18 cellular contexts compared by ENCODE assay signal in the genomic region with DNA sequence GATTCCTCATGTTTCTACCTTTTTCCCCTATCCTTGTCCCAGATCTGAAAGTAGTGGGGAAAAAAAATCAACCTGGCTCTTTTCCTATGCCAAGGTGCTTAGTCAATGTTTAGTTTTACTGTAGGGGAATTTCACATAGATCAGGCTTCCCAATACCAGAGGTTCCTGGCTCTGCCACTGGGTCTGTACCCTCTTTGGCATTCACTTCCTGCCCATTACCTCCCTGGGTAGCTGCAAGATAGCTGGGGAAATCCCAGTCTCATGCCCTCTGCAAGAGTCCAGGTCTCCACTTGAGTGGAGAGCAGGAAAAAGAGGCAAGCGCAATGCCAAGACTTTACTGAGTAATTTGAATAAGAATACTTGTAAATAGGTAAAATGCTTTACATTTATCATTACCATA. TPM values are rescaled to one million over a fixed set of nuclear protein-coding genes. Genes with fewer than 3 reads are reported as not detected.
DNase-seq lines count a peak whose midpoint lies in the region; ATAC-seq and TF ChIP-seq lines count a peak whose summit lies in the region.
"Had no signal": no experiment of that assay in that cellular context is flagged by ENCODE, and none has a peak within 500 bp of the region (broad histone marks: within the 10 kb centered on the region; RNA-seq: fewer than 3 reads in every experiment).

No MANE protein-coding gene starts in this region.

- no peak for DNase-seq in natural killer cell treated with Interleukin-12 subunit alpha and Interleukin-12 subunit beta and Interleukin-15 and Interleukin-18, amount 100 ng/mL, for 72 hours (ENCODE audit: low spot score)
- DNase-seq in natural killer cell: no peak
- DNase-seq in T-cell: no peak
- DNase-seq in kidney glomerular epithelial cell (lab: John Stamatoyannopoulos, UW): peak; percentile 41
- no peak for DNase-seq in NCI-H1694 treated with DMSO at 0.1 percent for 48 hours (lab: John Stamatoyannopoulos, UW)
- no peak for DNase-seq in NCI-H2029 (lab: John Stamatoyannopoulos, UW)
- DNase-seq in OCI-LY7 (ENCODE audit: low spot score): no peak
- DNase-seq: CD4-positive, CD25-positive, alpha-beta regulatory T cell; EL; MV-4-11; NCI-H1417; NCI-H2081; NCI-H510A; Right ventricle myocardium superior; SK-N-SH had no signal

- peaks cover 10% of the 10 kb centered on the region for H3K9me3 Mint-ChIP-seq in natural killer cell treated with Interleukin-12 subunit alpha and Interleukin-12 subunit beta and Interleukin-15 and Interleukin-18, amount 100 ng/mL, for 72 hours
- H3K9me3 Mint-ChIP-seq in natural killer cell (no peaks in the 10 kb centered on the region), T-cell (no peaks in the 10 kb centered on the region)

- no peaks in the 10 kb centered on the region for H3K27me3 Mint-ChIP-seq in natural killer cell treated with Interleukin-12 subunit alpha and Interleukin-12 subunit beta and Interleukin-15 and Interleukin-18, amount 100 ng/mL, for 72 hours
- H3K27me3 Mint-ChIP-seq in natural killer cell (ENCODE audit: low read depth in 2 of 2) (no peaks in the 10 kb centered on the region), T-cell (no peaks in the 10 kb centered on the region)
- H3K27me3 Mint-ChIP-seq: CD4-positive, CD25-positive, alpha-beta regulatory T cell had no signal

- peak overlapping the region; percentile 14 for H3K4me3 Mint-ChIP-seq in natural killer cell treated with Interleukin-12 subunit alpha and Interleukin-12 subunit beta and Interleukin-15 and Interleukin-18, amount 100 ng/mL, for 72 hours
- H3K4me3 Mint-ChIP-seq in natural killer cell (no peak overlapping the region), T-cell (no peak overlapping the region)
- H3K4me3 Mint-ChIP-seq: CD4-positive, CD25-positive, alpha-beta regulatory T cell had no signal

- CTCF ChIA-PET in T-cell (lab: Charles Lee): interaction anchor here in 1 of 2 donors (0.6 kb wide), 1 partner anchor 11 kb away, joined by 3 read pairs; no protein-coding TSS in a partner anchor
- CTCF ChIA-PET in OCI-LY7 (lab: Charles Lee; ENCODE audit: unreplicated experiment): no interaction called here

- H3K9me2 ChIP-seq in OCI-LY7 (ENCODE audit: insufficient read depth, low read length): no peaks in the 10 kb centered on the region
- H3K9me2 ChIP-seq: SK-N-SH had no signal

- H2AFZ ChIP-seq in OCI-LY7 (ENCODE audit: low read length): no peak overlapping the region

- no peak overlapping the region for H3K4me3 ChIP-seq in OCI-LY7 (ENCODE audit: low read depth, low read length, poor library complexity, severe bottlenecking)
- H3K4me3 ChIP-seq: K562 had no signal

- H3K4me1 ChIP-seq in OCI-LY7 (ENCODE audit: insufficient read depth, low read length, poor library complexity, severe bottlenecking): peaks cover 11% of the 10 kb centered on the region

- BruUV-seq in OCI-LY7 (replicated peaks; lab: Mats Ljungman, UMichigan): no TSS peak

- ATAC-seq in natural killer cell treated with Interleukin-12 subunit alpha and Interleukin-12 subunit beta and Interleukin-15 and Interleukin-18, amount 100 ng/mL, for 72 hours: no peak
- ATAC-seq in natural killer cell (no peak), T-cell (replicated peaks in 1 of 4) (no peak), GM18520 (IDR thresholded peaks at IDR 0.05; ENCODE audit: unreplicated experiment) (no peak)
- ATAC-seq: K562, Panc1 had no signal

- peaks cover 37 to 41% of the 10 kb centered on the region in 2 donors for H3K4me1 Mint-ChIP-seq in natural killer cell treated with Interleukin-12 subunit alpha and Interleukin-12 subunit beta and Interleukin-15 and Interleukin-18, amount 100 ng/mL, for 72 hours (ENCODE audit: low read depth in 2 of 2)
- H3K4me1 Mint-ChIP-seq in natural killer cell (peaks cover 28 to 33% of the 10 kb centered on the region in 2 donors), T-cell (peaks cover 11 to 26% (median 14%) of the 10 kb centered on the region in 3 donors)

- no peak overlapping the region for H3K27ac Mint-ChIP-seq in natural killer cell treated with Interleukin-12 subunit alpha and Interleukin-12 subunit beta and Interleukin-15 and Interleukin-18, amount 100 ng/mL, for 72 hours
- H3K27ac Mint-ChIP-seq in natural killer cell: no peak overlapping the region
- H3K27ac Mint-ChIP-seq in T-cell: peak overlapping the region; percentile 63 to 71

- no peak overlapping the region for H3K4me2 ChIP-seq in OCI-LY7 (ENCODE audit: low read length)
- H3K4me2 ChIP-seq: SK-N-SH had no signal

- H3K36me3 Mint-ChIP-seq in natural killer cell treated with Interleukin-12 subunit alpha and Interleukin-12 subunit beta and Interleukin-15 and Interleukin-18, amount 100 ng/mL, for 72 hours: peaks cover 5% of the 10 kb centered on the region
- no peaks in the 10 kb centered on the region for H3K36me3 Mint-ChIP-seq in natural killer cell
- no peaks in the 10 kb centered on the region for H3K36me3 Mint-ChIP-seq in T-cell
- H3K36me3 Mint-ChIP-seq: CD4-positive, CD25-positive, alpha-beta regulatory T cell had no signal

- no peak for TF ChIP-seq CTCF in natural killer cell (IDR thresholded peaks at IDR 0.05)
- no peak for TF ChIP-seq CTCF in OCI-LY7 (conservative IDR thresholded peaks at IDR 0.05; ENCODE audit: low read length)

- peaks cover 11% of the 10 kb centered on the region; the same call in 1 of the 2 replicates for H3K79me2 ChIP-seq in OCI-LY7 (ENCODE audit: insufficient read depth, low read depth, low read length)

- H4K20me1 ChIP-seq in OCI-LY7 (ENCODE audit: insufficient read depth, low read length): no peaks in the 10 kb centered on the region

- intact Hi-C loops in natural killer cell (cut with micrococcal nuclease) (loop anchor here (10.0 kb wide), 2 partner anchors 342 to 1558 kb away; partner anchors contain the start of genes AGBL3 and CHCHD3), OCI-LY7 (cut with micrococcal nuclease; ENCODE audit: unreplicated experiment) (loop anchor here (10.0 kb wide), 1 partner anchor 1712 kb away; no protein-coding TSS in a partner anchor)

- H3K27ac ChIP-seq in OCI-LY7 (ENCODE audit: low read depth, low read length, poor library complexity, severe bottlenecking): no peak overlapping the region

- no peaks in the 10 kb centered on the region for H3K9me3 ChIP-seq in OCI-LY7 (ENCODE audit: low read length)
- H3K9me3 ChIP-seq: SK-N-SH had no signal

- H3K36me3 ChIP-seq in OCI-LY7 (ENCODE audit: insufficient read depth, low read length): no peaks in the 10 kb centered on the region

- POLR2A ChIA-PET in T-cell (lab: Charles Lee): interaction anchor here (0.6 to 0.7 kb wide), 2 partner anchors 124 to 317 kb away, joined by 3 to 5 read pairs; no protein-coding TSS in a partner anchor
- POLR2A ChIA-PET in OCI-LY7 (lab: Charles Lee): interaction anchor here (2.2 to 6.9 kb wide), 2 partner anchors 9 to 12 kb away, joined by 5 to 81 read pairs; no protein-coding TSS in a partner anchor

RNA-seq across cellular contexts. Expression of gene BPGM, which starts 3.5 kb away (rescaled TPM):
- 10 to 100 TPM; 30.2 to 68.1 TPM for total RNA-seq in natural killer cell treated with Interleukin-12 subunit alpha and Interleukin-12 subunit beta and Interleukin-15 and Interleukin-18, amount 100 ng/mL, for 72 hours
- total RNA-seq in natural killer cell (10 to 100 TPM; 30.0 to 39.1 (median 31.4) TPM), T-cell (10 to 100 TPM; 16.4 to 20.3 (median 18.3) TPM), OCI-LY7 (2022) (16.6 and 20.6 TPM in 2 replicates)
- total RNA-seq in OCI-LY7 (2014; rRNA removed; shearing (Covaris generic)): 18.7 and 23.5 TPM in 2 replicates

Comparison
In these comparisons a context has a peak if more than half of its experiments do, and no peak if none do; other contexts are left out.
1. H3K27ac Mint-ChIP-seq: peak in T-cell (2 of 2); none in natural killer cell treated with Interleukin-12 subunit alpha and Interleukin-12 subunit beta and Interleukin-15 and Interleukin-18, amount 100 ng/mL, for 72 hours (0 of 2) and natural killer cell (0 of 2).